Comparison of ENCODE assay signal across 2 cellular contexts in the genomic region with DNA sequence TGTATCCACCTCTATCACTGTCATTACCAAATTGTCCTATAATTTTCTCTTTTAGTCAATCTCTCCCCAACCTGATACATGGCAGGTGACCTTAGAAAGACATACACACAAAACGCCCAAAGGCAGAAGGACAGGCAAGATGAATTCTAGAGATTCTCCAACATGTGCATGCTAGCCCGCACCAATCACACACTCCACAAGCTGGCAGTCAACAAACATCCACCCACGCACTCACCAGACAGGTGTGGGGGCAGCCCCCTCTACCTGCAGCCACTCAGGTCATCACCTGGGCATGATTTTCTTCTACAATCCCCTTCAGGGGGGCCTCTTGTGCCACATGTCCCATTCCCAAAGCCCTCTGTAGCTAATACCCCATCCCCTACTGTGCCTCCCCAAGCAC.
TF ChIP-seq lines count a peak whose summit lies in the region.

No MANE protein-coding gene starts in this region.

TF ChIP-seq in HEK293, 187 proteins besides CTCF, POLR2A, EP300 and RAD21:
- TF ChIP-seq EGR2 (tag by site-specific recombination; IDR thresholded peaks at IDR 0.05; ENCODE audit: low read depth) (0 out of 2 replicates have a peak, but pooled peaks have one; percentile 22), ZNF791 (tag by site-specific recombination; IDR thresholded peaks at IDR 0.05) (no peak)

TF ChIP-seq in K562, 482 proteins besides CTCF, POLR2A, EP300 and RAD21:
- TF ChIP-seq, protein P1, sequence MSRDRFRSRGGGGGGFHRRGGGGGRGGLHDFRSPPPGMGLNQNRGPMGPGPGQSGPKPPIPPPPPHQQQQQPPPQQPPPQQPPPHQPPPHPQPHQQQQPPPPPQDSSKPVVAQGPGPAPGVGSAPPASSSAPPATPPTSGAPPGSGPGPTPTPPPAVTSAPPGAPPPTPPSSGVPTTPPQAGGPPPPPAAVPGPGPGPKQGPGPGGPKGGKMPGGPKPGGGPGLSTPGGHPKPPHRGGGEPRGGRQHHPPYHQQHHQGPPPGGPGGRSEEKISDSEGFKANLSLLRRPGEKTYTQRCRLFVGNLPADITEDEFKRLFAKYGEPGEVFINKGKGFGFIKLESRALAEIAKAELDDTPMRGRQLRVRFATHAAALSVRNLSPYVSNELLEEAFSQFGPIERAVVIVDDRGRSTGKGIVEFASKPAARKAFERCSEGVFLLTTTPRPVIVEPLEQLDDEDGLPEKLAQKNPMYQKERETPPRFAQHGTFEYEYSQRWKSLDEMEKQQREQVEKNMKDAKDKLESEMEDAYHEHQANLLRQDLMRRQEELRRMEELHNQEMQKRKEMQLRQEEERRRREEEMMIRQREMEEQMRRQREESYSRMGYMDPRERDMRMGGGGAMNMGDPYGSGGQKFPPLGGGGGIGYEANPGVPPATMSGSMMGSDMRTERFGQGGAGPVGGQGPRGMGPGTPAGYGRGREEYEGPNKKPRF (IDR thresholded peaks at IDR 0.05; ENCODE audit: low read depth, low read length): no peak
- no peak for TF ChIP-seq NBN (IDR thresholded peaks at IDR 0.05; ENCODE audit: low read depth)
- TF ChIP-seq ZC3H8 (IDR thresholded peaks at IDR 0.05): no peak
- peak; percentile 54 for TF ChIP-seq EGR1 (conservative IDR thresholded peaks at IDR 0.05)
